8 cellular contexts compared by ENCODE assay signal in genomic region chr22:38707346-38707745, GRCh38. TPM values are rescaled to one million over a fixed set of nuclear protein-coding genes. Genes with fewer than 3 reads are reported as not detected.
DNase-seq lines count a peak whose midpoint lies in the region; ATAC-seq and TF ChIP-seq lines count a peak whose summit lies in the region.

No MANE protein-coding gene starts in this region.

- H2AFZ ChIP-seq in ACC112 (ENCODE audit: low read length, unreplicated experiment), result no peak overlapping the region

- peak overlapping the region; percentile 89 for H3K27ac Mint-ChIP-seq in activated naive CD8-positive, alpha-beta T cell treated with anti-CD3 and anti-CD28 coated beads, Interleukin-2, amount 50 U/mL, for 24 hours

- peaks cover 62% of the 10 kb centered on the region for H3K4me1 Mint-ChIP-seq in activated naive CD8-positive, alpha-beta T cell treated with anti-CD3 and anti-CD28 coated beads, Interleukin-2, amount 50 U/mL, for 24 hours

- no peaks in the 10 kb centered on the region for H3K9me3 ChIP-seq in HAP-1
- H3K9me3 ChIP-seq in lung (ENCODE audit: control insufficient read depth in 2 of 2, insufficient read depth in 1 of 2, low read length in 1 of 2), result no peaks in the 10 kb centered on the region

- peak overlapping the region; percentile 94 for H3K4me3 Mint-ChIP-seq in activated naive CD8-positive, alpha-beta T cell treated with anti-CD3 and anti-CD28 coated beads, Interleukin-2, amount 50 U/mL, for 24 hours

- DNase-seq in HAP-1 (ENCODE audit: low spot score in 2 of 2), result no peak
- no peak for DNase-seq in activated naive CD8-positive, alpha-beta T cell treated with anti-CD3 and anti-CD28 coated beads, Interleukin-2, amount 50 U/mL, for 24 hours
- DNase-seq in lung (ENCODE audit: low spot score), result no peak
- DNase-seq in NCI-H2107 (lab: John Stamatoyannopoulos, UW), result no peak

- H3K27ac ChIP-seq in ACC112 (ENCODE audit: low read depth, low read length), result peak overlapping the region; percentile 76
- peak overlapping the region in 1 of 2 donors; percentile 67 for H3K27ac ChIP-seq in lung (ENCODE audit: low read depth in 1 of 2, low read length in 1 of 2)

- peaks cover 44% of the 10 kb centered on the region for H3K36me3 Mint-ChIP-seq in activated naive CD8-positive, alpha-beta T cell treated with anti-CD3 and anti-CD28 coated beads, Interleukin-2, amount 50 U/mL, for 24 hours (ENCODE audit: low read depth)

- peaks cover 16% of the 10 kb centered on the region for H3K4me1 ChIP-seq in ACC112 (ENCODE audit: control insufficient read depth, insufficient read depth, low read length, unreplicated experiment)
- peaks cover 30% of the 10 kb centered on the region for H3K4me1 ChIP-seq in HAP-1
- peaks cover 8 to 16% of the 10 kb centered on the region in 2 donors for H3K4me1 ChIP-seq in lung (ENCODE audit: control insufficient read depth in 2 of 2, insufficient read depth in 2 of 2, low read length in 2 of 2)

- H3K27me3 ChIP-seq in ACC112 (ENCODE audit: insufficient read depth, low read length) (no peaks in the 10 kb centered on the region), HAP-1 (ENCODE audit: low read depth) (no peaks in the 10 kb centered on the region), lung (ENCODE audit: control insufficient read depth, insufficient read depth) (no peaks in the 10 kb centered on the region)

- 16 to 19% methylated on average over 2 of the region's 2 CpGs for WGBS in lung, 2 donors

- H3K4me3 ChIP-seq in ACC112 (ENCODE audit: low read depth, low read length) (peak overlapping the region; percentile 89), HAP-1 (peak overlapping the region; percentile 88), lung (peak overlapping the region; percentile 30)

- ATAC-seq in activated naive CD8-positive, alpha-beta T cell treated with anti-CD3 and anti-CD28 coated beads, Interleukin-2, amount 50 U/mL, for 24 hours, result no peak
- ATAC-seq in lung (ENCODE audit: insufficient read depth, low FRiP score) (no peak), HG03108 (IDR thresholded peaks at IDR 0.05; ENCODE audit: unreplicated experiment) (no peak), GM19351 (IDR thresholded peaks at IDR 0.05; ENCODE audit: unreplicated experiment) (no peak), GM19023 (IDR thresholded peaks at IDR 0.05; ENCODE audit: unreplicated experiment) (no peak)

- in situ Hi-C loops in HAP-1 (cut with MboI; ENCODE audit: low sequenced_read_pairs), result no loop called here

- peaks cover 60% of the 10 kb centered on the region for H3K79me2 ChIP-seq in ACC112 (ENCODE audit: control insufficient read depth, insufficient read depth, low read length, unreplicated experiment)

- H3K9me3 Mint-ChIP-seq in activated naive CD8-positive, alpha-beta T cell treated with anti-CD3 and anti-CD28 coated beads, Interleukin-2, amount 50 U/mL, for 24 hours, result no peaks in the 10 kb centered on the region

- H3K27me3 Mint-ChIP-seq in activated naive CD8-positive, alpha-beta T cell treated with anti-CD3 and anti-CD28 coated beads, Interleukin-2, amount 50 U/mL, for 24 hours, result no peaks in the 10 kb centered on the region

- no peak for TF ChIP-seq CTCF in lung (IDR thresholded peaks at IDR 0.05; ENCODE audit: control extremely low read depth, extremely low read depth)

- H3K36me3 ChIP-seq in ACC112 (ENCODE audit: insufficient read depth, low read length) (no peaks in the 10 kb centered on the region), HAP-1 (replicated peaks) (peaks cover 32% of the 10 kb centered on the region), lung (ENCODE audit: control insufficient read depth in 2 of 2, insufficient read depth in 2 of 2, low read length in 2 of 2) (peaks cover 2% of the 10 kb centered on the region in 2 donors)

RNA-seq across cellular contexts. Expression of gene GTPBP1, which starts 1.6 kb away (rescaled TPM):
- total RNA-seq in lung, result 10 to 100 TPM; 61.7 to 69.1 TPM
- polyA plus RNA-seq in lung, result 10 to 100 TPM; 24.1 to 35.8 TPM

RNA-seq across cellular contexts. Expression of gene JOSD1, which starts 6.6 kb away (rescaled TPM):
- total RNA-seq in lung, result 10 to 100 TPM; 38.2 to 64.0 TPM
- 10 to 100 TPM; 17.8 to 49.4 TPM for polyA plus RNA-seq in lung

RNA-seq across cellular contexts. Expression of gene TOMM22, which starts 25.6 kb away (rescaled TPM):
- 10 to 100 TPM; 27.3 to 57.7 TPM for total RNA-seq in lung
- polyA plus RNA-seq in lung, result 10 to 100 TPM; 25.6 to 31.1 TPM

RNA-seq across cellular contexts. Expression of gene SUN2, which starts 48.5 kb away (rescaled TPM):
- total RNA-seq in lung, result 100 to 1,000 TPM in 1 of 2 donors, 10 to 100 TPM in 1; 75.5 to 220 TPM
- 100 to 1,000 TPM in 1 of 2 donors, 10 to 100 TPM in 1; 58.6 to 138 TPM for polyA plus RNA-seq in lung

RNA-seq across cellular contexts. Expression of gene CBY1, which starts 50.9 kb away (rescaled TPM):
- total RNA-seq in lung, result 10 to 100 TPM; 25.9 to 32.4 TPM
- 10 to 100 TPM; 24.8 to 49.0 TPM for polyA plus RNA-seq in lung

Comparison
In these comparisons a context has a peak if more than half of its experiments do, and no peak if none do; other contexts are left out.
1. H3K4me3 ChIP-seq: peak in every context shown above with its lines; median percentile 89 in ACC112; 88 in HAP-1; 30 in lung.